ENCODE assay signal across 8 cellular contexts in genomic region chr6:109455502-109456282, GRCh38. TPM values are rescaled to one million over a fixed set of nuclear protein-coding genes. Genes with fewer than 3 reads are reported as not detected.
DNase-seq lines count a peak whose midpoint lies in the region; ATAC-seq and TF ChIP-seq lines count a peak whose summit lies in the region.

Gene MICAL1 (minus strand): TSS chr6:109455772. CDS start chr6:109454196, 1,576 bp downstream.

- WGBS in esophagus muscularis mucosa = under 1% methylated on average over 38 of the region's 85 CpGs

- H3K36me3 Mint-ChIP-seq in CD4-positive, CD25-positive, alpha-beta regulatory T cell = peaks cover 6% of the 10 kb centered on the region
- no peaks in the 10 kb centered on the region for H3K36me3 Mint-ChIP-seq in naive B cell
- peaks cover 17% of the 10 kb centered on the region for H3K36me3 Mint-ChIP-seq in stimulated activated naive CD8-positive, alpha-beta T cell treated with anti-CD3 and anti-CD28 coated beads, Interleukin-15, Interleukin-2, amounts not matched to agents 100 ng/mL and 50 ng/mL, for 24 hours (ENCODE audit: low read depth)

- H3K4me1 Mint-ChIP-seq in CD4-positive, CD25-positive, alpha-beta regulatory T cell = peaks cover 24 to 79% (median 48%) of the 10 kb centered on the region in 4 donors
- peaks cover 62 to 84% (median 80%) of the 10 kb centered on the region in 3 donors for H3K4me1 Mint-ChIP-seq in naive B cell
- H3K4me1 Mint-ChIP-seq in stimulated activated naive CD8-positive, alpha-beta T cell treated with anti-CD3 and anti-CD28 coated beads, Interleukin-15, Interleukin-2, amounts not matched to agents 100 ng/mL and 50 ng/mL, for 24 hours (ENCODE audit: low read depth) = peaks cover 76% of the 10 kb centered on the region

- H3K27me3 ChIP-seq in CD4-positive, CD25-positive, alpha-beta regulatory T cell (ENCODE audit: control insufficient read depth, insufficient read depth, low read length) = no peaks in the 10 kb centered on the region
- H3K27me3 ChIP-seq in OCI-LY3 (ENCODE audit: low read depth, low read length) = no peaks in the 10 kb centered on the region
- H3K27me3 ChIP-seq in esophagus muscularis mucosa = no peaks in the 10 kb centered on the region

- no peak for TF ChIP-seq CTCF in OCI-LY3 (IDR thresholded peaks at IDR 0.05; ENCODE audit: low read depth, low read length)
- peak in 1 of 3 experiments; percentile 45 for TF ChIP-seq CTCF in esophagus muscularis mucosa (IDR thresholded peaks at IDR 0.05)

- peaks cover 67% of the 10 kb centered on the region for H3K4me1 ChIP-seq in CD4-positive, CD25-positive, alpha-beta regulatory T cell (ENCODE audit: control insufficient read depth, insufficient read depth, low read length, poor library complexity, severe bottlenecking)
- H3K4me1 ChIP-seq in OCI-LY3 (ENCODE audit: low read length) (peaks cover 26% of the 10 kb centered on the region), esophagus muscularis mucosa (peaks cover 20 to 33% (median 31%) of the 10 kb centered on the region in 4 donors)

- H2AFZ ChIP-seq in OCI-LY3 (ENCODE audit: low read depth, low read length) = no peak within 1 kb of the TSS

- peak within 1 kb of the TSS; percentile 94 to 98 (median 96) for H3K27ac Mint-ChIP-seq in CD4-positive, CD25-positive, alpha-beta regulatory T cell
- peak within 1 kb of the TSS; percentile 100 for H3K27ac Mint-ChIP-seq in naive B cell
- H3K27ac Mint-ChIP-seq in stimulated activated naive CD8-positive, alpha-beta T cell treated with anti-CD3 and anti-CD28 coated beads, Interleukin-15, Interleukin-2, amounts not matched to agents 100 ng/mL and 50 ng/mL, for 24 hours = peak within 1 kb of the TSS; percentile 90

- H3K27ac ChIP-seq in CD4-positive, CD25-positive, alpha-beta regulatory T cell (ENCODE audit: insufficient read depth, low read length, poor library complexity, severe bottlenecking) = peak within 1 kb of the TSS; percentile 96
- H3K27ac ChIP-seq in OCI-LY3 (ENCODE audit: low read length) (peak within 1 kb of the TSS; percentile 51), esophagus muscularis mucosa (replicated peaks in 1 of 4) (peak within 1 kb of the TSS; percentile 64 to 80 (median 76))

- H3K4me2 ChIP-seq in OCI-LY3 (ENCODE audit: low read length) = peak within 1 kb of the TSS; percentile 95

- peak; percentile 80 to 91 (median 84) for DNase-seq in CD4-positive, CD25-positive, alpha-beta regulatory T cell
- DNase-seq in GM19240 (ENCODE audit: insufficient read length, low spot score) (peak; percentile 43), esophagus muscularis mucosa (ENCODE audit: extremely low spot score) (no peak), naive B cell (peak; percentile 94)
- DNase-seq in activated T-cell treated with anti-CD3 and anti-CD28 coated beads, Interleukin-2, amount 50 U/mL, for 1 hour = peak; percentile 78

- TF ChIP-seq POLR2A in esophagus muscularis mucosa (IDR thresholded peaks at IDR 0.05; ENCODE audit: low read depth) = no peak

- no peak for TF ChIP-seq EP300 in esophagus muscularis mucosa (IDR thresholded peaks at IDR 0.05)

- peak within 1 kb of the TSS; percentile 79 for H3K9ac ChIP-seq in OCI-LY3 (ENCODE audit: low read length)

- H3K36me3 ChIP-seq in CD4-positive, CD25-positive, alpha-beta regulatory T cell (ENCODE audit: control insufficient read depth, insufficient read depth, low read length) = peaks cover 5% of the 10 kb centered on the region
- no peaks in the 10 kb centered on the region for H3K36me3 ChIP-seq in OCI-LY3 (replicated peaks; ENCODE audit: low read depth, low read length)
- H3K36me3 ChIP-seq in esophagus muscularis mucosa = peaks cover 0 to 16% (median 13%) of the 10 kb centered on the region in 4 donors

- no peaks in the 10 kb centered on the region for H3K9me3 ChIP-seq in CD4-positive, CD25-positive, alpha-beta regulatory T cell (ENCODE audit: control insufficient read depth in 2 of 2, low read length in 2 of 2)
- no peaks in the 10 kb centered on the region for H3K9me3 ChIP-seq in OCI-LY3 (ENCODE audit: insufficient read depth, low read length)
- H3K9me3 ChIP-seq in esophagus muscularis mucosa = no peaks in the 10 kb centered on the region

- H3K27me3 Mint-ChIP-seq in CD4-positive, CD25-positive, alpha-beta regulatory T cell = peaks cover 5% of the 10 kb centered on the region
- H3K27me3 Mint-ChIP-seq in naive B cell = no peaks in the 10 kb centered on the region
- H3K27me3 Mint-ChIP-seq in stimulated activated naive CD8-positive, alpha-beta T cell treated with anti-CD3 and anti-CD28 coated beads, Interleukin-15, Interleukin-2, amounts not matched to agents 100 ng/mL and 50 ng/mL, for 24 hours = no peaks in the 10 kb centered on the region

- intact Hi-C loops in esophagus muscularis mucosa (cut with DNase I) = no loop called here

- ATAC-seq in CD4-positive, CD25-positive, alpha-beta regulatory T cell (ENCODE audit: low read depth in 2 of 2) = peak; percentile 70 to 72
- ATAC-seq in HG03439 (IDR thresholded peaks at IDR 0.05; ENCODE audit: unreplicated experiment) (peak; percentile 66), naive B cell (ENCODE audit: low read depth in 2 of 2) (peak; percentile 55 to 57)

- peak within 1 kb of the TSS; percentile 98 for H3K4me3 Mint-ChIP-seq in CD4-positive, CD25-positive, alpha-beta regulatory T cell
- H3K4me3 Mint-ChIP-seq in naive B cell = peak within 1 kb of the TSS; percentile 94 to 100 (median 99)
- H3K4me3 Mint-ChIP-seq in stimulated activated naive CD8-positive, alpha-beta T cell treated with anti-CD3 and anti-CD28 coated beads, Interleukin-15, Interleukin-2, amounts not matched to agents 100 ng/mL and 50 ng/mL, for 24 hours = peak within 1 kb of the TSS; percentile 84

- no peaks in the 10 kb centered on the region; the same call in 1 of the 2 replicates for H3K79me2 ChIP-seq in OCI-LY3 (ENCODE audit: low read length)

- peak within 1 kb of the TSS; percentile 62 for H3K4me3 ChIP-seq in CD4-positive, CD25-positive, alpha-beta regulatory T cell (ENCODE audit: low read depth, low read length)
- peak within 1 kb of the TSS; percentile 88 for H3K4me3 ChIP-seq in OCI-LY3 (ENCODE audit: low read length)
- H3K4me3 ChIP-seq in esophagus muscularis mucosa = peak within 1 kb of the TSS; percentile 65 to 90 (median 80)

- H4K20me1 ChIP-seq in OCI-LY3 (ENCODE audit: insufficient read depth, low read length) = no peaks in the 10 kb centered on the region; the same call in 1 of the 2 replicates

- H3K9me3 Mint-ChIP-seq in CD4-positive, CD25-positive, alpha-beta regulatory T cell = no peaks in the 10 kb centered on the region
- peaks cover 0 to 3% (median 0%) of the 10 kb centered on the region in 7 donors for H3K9me3 Mint-ChIP-seq in naive B cell
- no peaks in the 10 kb centered on the region for H3K9me3 Mint-ChIP-seq in stimulated activated naive CD8-positive, alpha-beta T cell treated with anti-CD3 and anti-CD28 coated beads, Interleukin-15, Interleukin-2, amounts not matched to agents 100 ng/mL and 50 ng/mL, for 24 hours

RNA-seq across cellular contexts. Expression of gene MICAL1, which starts in this region (rescaled TPM):
- 166 TPM for total RNA-seq in CD4-positive, CD25-positive, alpha-beta regulatory T cell
- polyA plus RNA-seq in CD4-positive, CD25-positive, alpha-beta regulatory T cell = 10 to 100 TPM; 14.6 to 20.9 (median 17.2) TPM
- 10 to 100 TPM; 20.0 to 27.1 (median 23.5) TPM for total RNA-seq in esophagus muscularis mucosa
- polyA plus RNA-seq in naive B cell (ENCODE audit: low read depth in 6 of 6) = 10 to 100 TPM in 5 of 6 donors, 1 to 10 TPM in 1; 8.4 to 26.7 (median 16.1) TPM
